ENCODE assay signal across 2 cellular contexts in the genomic region with DNA sequence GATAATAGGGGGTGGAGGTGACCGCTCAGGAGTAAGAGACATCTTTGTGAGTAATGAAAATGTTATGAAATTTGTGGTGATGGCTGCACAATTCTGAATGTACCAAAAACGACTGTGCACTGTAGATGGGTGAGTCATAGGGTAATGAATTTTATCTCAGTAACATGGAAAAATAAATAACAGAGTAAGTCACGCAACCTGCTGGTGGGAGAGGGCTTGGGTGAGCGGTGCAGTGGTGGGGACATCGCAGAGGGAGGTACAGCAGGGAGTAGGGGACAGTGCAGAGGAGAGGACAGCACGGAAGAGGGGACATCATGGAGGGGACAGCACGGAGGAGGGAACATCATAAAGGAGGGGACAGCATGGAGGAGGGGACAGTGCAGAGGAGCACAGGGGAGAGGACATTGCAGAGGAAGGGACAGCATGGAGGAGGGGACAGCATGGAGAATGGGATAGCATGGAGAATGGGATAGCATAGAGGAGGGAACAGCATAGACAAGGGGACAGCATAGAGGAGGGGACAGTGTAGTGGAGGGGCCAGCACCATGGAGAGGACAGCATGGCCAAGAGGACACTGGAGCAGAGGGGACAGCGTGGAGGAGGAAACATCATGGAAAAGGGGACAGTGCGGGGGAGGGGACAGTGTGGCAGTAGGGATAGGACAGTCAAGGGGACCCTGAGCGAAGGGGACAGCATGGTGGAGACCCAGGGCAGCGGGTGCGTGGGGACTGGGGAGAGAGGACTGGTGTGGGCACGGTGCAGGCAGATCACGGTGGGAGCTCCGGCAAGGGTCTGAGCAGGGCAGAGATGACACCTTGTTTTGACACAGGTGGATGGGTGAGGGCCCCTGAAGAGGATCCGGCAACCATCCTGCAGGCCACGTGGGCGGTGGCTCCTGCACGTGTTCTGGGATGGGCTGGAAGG.
TF ChIP-seq lines count a peak whose summit lies in the region.

No MANE protein-coding gene starts in this region.

TF ChIP-seq in HepG2, 621 proteins besides CTCF, POLR2A, EP300 and RAD21 (continued from another document):
- no peak for TF ChIP-seq SKI (IDR thresholded peaks at IDR 0.05; ENCODE audit: partially characterized antibody)

TF ChIP-seq in SK-N-SH, 30 proteins besides CTCF, POLR2A, EP300 and RAD21 (continued from another document):
- TF ChIP-seq FOSL2 (IDR thresholded peaks at IDR 0.05; ENCODE audit: borderline replicate concordance, low read depth) (peak; percentile 71), JUND (IDR thresholded peaks at IDR 0.05) (peak; percentile 61)
